9 cellular contexts compared by ENCODE assay signal in the genomic region with DNA sequence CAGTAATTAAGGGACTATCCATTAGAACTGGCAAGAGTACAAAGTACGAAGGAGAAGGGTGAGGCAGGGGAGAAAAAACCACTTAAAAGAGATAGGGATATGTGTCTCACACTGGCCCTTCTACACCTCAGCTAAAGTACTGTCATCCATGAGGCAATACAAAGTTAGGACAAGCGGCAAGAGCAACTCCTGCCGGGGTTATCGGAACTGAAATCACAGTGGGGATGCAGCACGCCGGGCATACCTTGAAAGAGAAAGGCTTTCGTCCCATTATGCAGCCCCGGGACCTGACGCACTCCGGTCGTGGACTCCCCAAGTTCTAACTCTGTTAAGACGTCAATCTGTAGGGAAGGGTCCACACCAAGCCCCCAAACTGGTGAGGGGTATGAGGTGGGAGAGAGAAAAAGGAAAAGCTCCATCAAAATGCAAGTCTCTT. TPM values are rescaled to one million over a fixed set of nuclear protein-coding genes. Genes with fewer than 3 reads are reported as not detected.
A peak's percentile ranks its signal among the peaks of the same experiment; 100 is the strongest.
DNase-seq lines count a peak whose midpoint lies in the region; ATAC-seq and TF ChIP-seq lines count a peak whose summit lies in the region.
"Had no signal": no experiment of that assay in that cellular context is flagged by ENCODE, and none has a peak within 500 bp of the region (broad histone marks: within the 10 kb centered on the region; RNA-seq: fewer than 3 reads in every experiment).

No MANE protein-coding gene starts in this region.

- CTCF ChIA-PET in CD4-positive, alpha-beta memory T cell (lab: Charles Lee; ENCODE audit: partially characterized antibody) = interaction anchor here (0.7 to 10.1 kb wide), 23 partner anchors 11 to 110 kb away, joined by 3 to 228 read pairs (median 5); no protein-coding TSS in a partner anchor

- peaks cover 6% of the 10 kb centered on the region for H3K27me3 ChIP-seq in CD4-positive, alpha-beta memory T cell (ENCODE audit: insufficient read depth, low read length)
- H3K27me3 ChIP-seq in adrenal gland = peaks cover 5% of the 10 kb centered on the region

- H3K36me3 ChIP-seq in CD4-positive, alpha-beta memory T cell (ENCODE audit: insufficient read depth, low read length) = no peaks in the 10 kb centered on the region
- H3K36me3 ChIP-seq in adrenal gland (replicated peaks in 1 of 2) = no peaks in the 10 kb centered on the region

- WGBS in adrenal gland, 4 donors = 1 to 12% (median 2%) methylated on average over 10 to 12 of the region's 12 CpGs

- H3K27me3 Mint-ChIP-seq in CD4-positive, alpha-beta memory T cell = peaks cover 9 to 27% of the 10 kb centered on the region in 2 donors
- peaks cover 19 to 44% (median 22%) of the 10 kb centered on the region in 3 donors for H3K27me3 Mint-ChIP-seq in immature natural killer cell (ENCODE audit: low read depth in 3 of 3)
- H3K27me3 Mint-ChIP-seq in stimulated activated naive B cell treated with anti-CD40 and anti-IgM and Interleukin-4, amounts not matched to agents 10 μg/mL and 1 μg/mL and 100 μg/mL, for 72 hours = peaks cover 53 to 56% of the 10 kb centered on the region in 2 donors

- peaks cover 18 to 57% (median 38%) of the 10 kb centered on the region in 4 donors for H3K4me1 Mint-ChIP-seq in CD4-positive, alpha-beta memory T cell
- peaks cover 14 to 29% of the 10 kb centered on the region in 2 donors for H3K4me1 Mint-ChIP-seq in immature natural killer cell
- peaks cover 14 to 22% of the 10 kb centered on the region in 2 donors for H3K4me1 Mint-ChIP-seq in stimulated activated naive B cell treated with anti-CD40 and anti-IgM and Interleukin-4, amounts not matched to agents 10 μg/mL and 1 μg/mL and 100 μg/mL, for 72 hours

- peak; percentile 19 to 46 (median 26) for DNase-seq in CD4-positive, alpha-beta memory T cell
- DNase-seq in HuH-7.5 (ENCODE audit: low spot score) = peak; percentile 19
- DNase-seq in activated effector memory CD4-positive, alpha-beta T cell treated with Interleukin-2 at 50 U/mL for 16 hours = peak; percentile 19
- DNase-seq in immature natural killer cell = peak in 1 of 3 donors; percentile 2
- DNase-seq in stimulated activated naive B cell treated with anti-CD40 and anti-IgM and Interleukin-4, amounts not matched to agents 10 μg/mL and 1 μg/mL and 100 μg/mL, for 72 hours = no peak
- no peak for DNase-seq in ACHN
- DNase-seq in H4 (ENCODE audit: low spot score) = no peak
- DNase-seq in adrenal gland = no peak

- H3K4me3 ChIP-seq in CD4-positive, alpha-beta memory T cell (ENCODE audit: low read length in 2 of 2) = peak overlapping the region; percentile 67 to 74
- peak overlapping the region in 1 of 4 donors; percentile 60 for H3K4me3 ChIP-seq in adrenal gland

- no peak for TF ChIP-seq POLR2A in adrenal gland (IDR thresholded peaks at IDR 0.05)

- H3K9me3 Mint-ChIP-seq in CD4-positive, alpha-beta memory T cell = peaks cover 0 to 24% (median 12%) of the 10 kb centered on the region in 8 donors
- H3K9me3 Mint-ChIP-seq in immature natural killer cell = peaks cover 0 to 25% (median 9%) of the 10 kb centered on the region in 6 donors
- peaks cover 5 to 18% of the 10 kb centered on the region in 2 donors for H3K9me3 Mint-ChIP-seq in stimulated activated naive B cell treated with anti-CD40 and anti-IgM and Interleukin-4, amounts not matched to agents 10 μg/mL and 1 μg/mL and 100 μg/mL, for 72 hours

- TF ChIP-seq CTCF in adrenal gland (IDR thresholded peaks at IDR 0.05) = no peak

- peak overlapping the region; percentile 42 for H3K27ac ChIP-seq in CD4-positive, alpha-beta memory T cell (ENCODE audit: low read depth, low read length)
- H3K27ac ChIP-seq in adrenal gland = peak overlapping the region in 1 of 5 donors; percentile 22

- H3K36me3 Mint-ChIP-seq in CD4-positive, alpha-beta memory T cell = peaks cover 16 to 26% of the 10 kb centered on the region in 2 donors
- peaks cover 0 to 6% (median 6%) of the 10 kb centered on the region in 3 donors for H3K36me3 Mint-ChIP-seq in immature natural killer cell
- peaks cover 0 to 2% of the 10 kb centered on the region in 2 donors for H3K36me3 Mint-ChIP-seq in stimulated activated naive B cell treated with anti-CD40 and anti-IgM and Interleukin-4, amounts not matched to agents 10 μg/mL and 1 μg/mL and 100 μg/mL, for 72 hours

- peak overlapping the region; percentile 90 to 99 (median 98) for H3K4me3 Mint-ChIP-seq in CD4-positive, alpha-beta memory T cell
- H3K4me3 Mint-ChIP-seq in immature natural killer cell = peak overlapping the region; percentile 78 to 90 (median 88)
- peak overlapping the region; percentile 78 to 85 for H3K4me3 Mint-ChIP-seq in stimulated activated naive B cell treated with anti-CD40 and anti-IgM and Interleukin-4, amounts not matched to agents 10 μg/mL and 1 μg/mL and 100 μg/mL, for 72 hours

- in situ Hi-C loops in ACHN (cut with HindIII; ENCODE audit: low pct_ligation_motif_present, low pct_unique_long_range_greater_than_20kb, low sequenced_read_pairs) = no loop called here

- peaks cover 35% of the 10 kb centered on the region for H3K4me1 ChIP-seq in CD4-positive, alpha-beta memory T cell (ENCODE audit: insufficient read depth, low read length)
- H3K4me1 ChIP-seq in adrenal gland (replicated peaks in 1 of 2) = peaks cover 15 to 19% of the 10 kb centered on the region in 2 donors

- POLR2A ChIA-PET in CD4-positive, alpha-beta memory T cell (lab: Charles Lee; ENCODE audit: partially characterized antibody) = interaction anchor here (0.9 to 5.7 kb wide), 8 partner anchors 11 to 1116 kb away, joined by 3 to 58 read pairs (median 12); a partner anchor contains a TSS

- ATAC-seq in stimulated activated naive B cell treated with anti-CD40 and anti-IgM and Interleukin-4, amounts not matched to agents 10 μg/mL and 1 μg/mL and 100 μg/mL, for 72 hours (replicated peaks) = peak; percentile 18 to 41

- intact Hi-C loops in CD4-positive, alpha-beta memory T cell (cut with micrococcal nuclease) = loop anchor here (1.0 to 5.0 kb wide), 5 partner anchors 27 to 100 kb away; no protein-coding TSS in a partner anchor
- intact Hi-C loops in adrenal gland (cut with DNase I) = no loop called here

- H3K9me3 ChIP-seq in CD4-positive, alpha-beta memory T cell (ENCODE audit: control insufficient read depth in 1 of 2, low read length in 2 of 2) = no peaks in the 10 kb centered on the region
- H3K9me3 ChIP-seq in adrenal gland (replicated peaks in 1 of 3) = no peaks in the 10 kb centered on the region

- peak overlapping the region; percentile 55 to 94 (median 90) for H3K27ac Mint-ChIP-seq in CD4-positive, alpha-beta memory T cell
- H3K27ac Mint-ChIP-seq in immature natural killer cell = peak overlapping the region in 3 of 6 donors; percentile 10 to 50 (median 26)
- no peak overlapping the region for H3K27ac Mint-ChIP-seq in stimulated activated naive B cell treated with anti-CD40 and anti-IgM and Interleukin-4, amounts not matched to agents 10 μg/mL and 1 μg/mL and 100 μg/mL, for 72 hours

RNA-seq across cellular contexts. Expression of a gene that starts 1.1 kb away (rescaled TPM):
- total RNA-seq in CD4-positive, alpha-beta memory T cell = 100 to 1,000 TPM; 233 to 257 TPM
- 100 to 1,000 TPM in 1 of 2 donors, 10 to 100 TPM in 1; 92.8 to 126 TPM for polyA plus RNA-seq in CD4-positive, alpha-beta memory T cell
- 10 to 100 TPM in 1 of 3 donors, 1 to 10 TPM in 2; 5.5 to 15.1 (median 9.3) TPM for polyA plus RNA-seq in immature natural killer cell
- total RNA-seq in H4 (2014; rRNA removed; shearing (Covaris generic)) = 6.7 and 9.2 TPM in 2 replicates
- 10 to 100 TPM in 3 of 8 donors, 1 to 10 TPM in 1, under 1 TPM in 3, not detected in 1; 0.35 to 20.8 (median 1.6) TPM for total RNA-seq in adrenal gland
- polyA plus RNA-seq in adrenal gland = 10 to 100 TPM in 2 of 3 donors, 1 to 10 TPM in 1; 4.2 to 26.5 (median 10.8) TPM
- total RNA-seq: bronchial epithelial cell had no signal

Comparison
In these comparisons a context has a peak if more than half of its experiments do, and no peak if none do; other contexts are left out.
1. DNase-seq: peak in CD4-positive, alpha-beta memory T cell (5 of 5), HuH-7.5 (single experiment) and activated effector memory CD4-positive, alpha-beta T cell treated with Interleukin-2 at 50 U/mL for 16 hours (single experiment); none in stimulated activated naive B cell treated with anti-CD40 and anti-IgM and Interleukin-4, amounts not matched to agents 10 μg/mL and 1 μg/mL and 100 μg/mL, for 72 hours (single experiment), ACHN (single experiment), H4 (single experiment) and adrenal gland (0 of 7).
2. RNA of a gene that starts 1.1 kb away (total RNA-seq): 233 to 257 TPM in CD4-positive, alpha-beta memory T cell; 6.7 to 9.2 TPM in H4 and 0.35 to 20.8 TPM in adrenal gland; every median in the first group is over 10 times any median in the second.
3. Peak in every context shown above with its lines, with median percentiles within 50 percentile points of each other: H3K4me3 Mint-ChIP-seq.